In genomic region chr15:100464895-100465294, GRCh38 we compare ENCODE assay signal across 24 cellular contexts.
DNase-seq lines count a peak whose midpoint lies in the region; ATAC-seq and TF ChIP-seq lines count a peak whose summit lies in the region.
"Had no signal": no experiment of that assay in that cellular context is flagged by ENCODE, and none has a peak within 500 bp of the region (broad histone marks: within the 10 kb centered on the region; RNA-seq: fewer than 3 reads in every experiment).

No MANE protein-coding gene starts in this region.

- H3K36me3 ChIP-seq in SK-N-SH (replicated peaks in 1 of 2; ENCODE audit: control insufficient read depth in 1 of 2, insufficient read depth in 2 of 2, low read length in 1 of 2) (no peaks in the 10 kb centered on the region), gastrocnemius medialis (no peaks in the 10 kb centered on the region)
- H3K36me3 ChIP-seq: left ventricle myocardium inferior, prostate gland, tibial nerve had no signal

- H3K27ac ChIP-seq in SK-N-SH (ENCODE audit: low read depth in 2 of 2, low read length in 1 of 2) (no peak overlapping the region), gastrocnemius medialis (no peak overlapping the region)
- H3K27ac ChIP-seq: left ventricle myocardium inferior, prostate gland, tibial nerve had no signal

- no peak overlapping the region for H3K9ac ChIP-seq in SK-N-SH

- no peaks in the 10 kb centered on the region for H3K27me3 ChIP-seq in SK-N-SH (ENCODE audit: insufficient read depth)
- no peaks in the 10 kb centered on the region for H3K27me3 ChIP-seq in gastrocnemius medialis
- H3K27me3 ChIP-seq: tibial nerve had no signal

- POLR2A ChIA-PET in SK-N-SH (lab: Yijun Ruan, JAX) = no interaction called here

- CTCF ChIA-PET in SK-N-SH (lab: Yijun Ruan, JAX) = interaction anchor here (1.2 kb wide), 1 partner anchor 115 kb away, joined by 3 read pairs; no protein-coding TSS in a partner anchor

- H3K27ac Mint-ChIP-seq in stimulated activated naive CD8-positive, alpha-beta T cell treated with anti-CD3 and anti-CD28 coated beads, Interleukin-15, amount 100 ng/mL, for 72 hours = peak overlapping the region in 1 of 2 donors; percentile 10
- H3K27ac Mint-ChIP-seq in natural killer cell = no peak overlapping the region
- H3K27ac Mint-ChIP-seq: activated naive CD4-positive, alpha-beta T cell treated with anti-CD3 and anti-CD28 coated beads, Interleukin-2, amount 50 U/mL, for 72 hours; endodermal cell had no signal

- H3F3A ChIP-seq in SK-N-SH (replicated peaks; ENCODE audit: insufficient read depth) = no peaks in the 10 kb centered on the region

- TF ChIP-seq CTCF in natural killer cell (IDR thresholded peaks at IDR 0.05) (no peak), SK-N-SH (IDR thresholded peaks at IDR 0.05) (no peak), gastrocnemius medialis (IDR thresholded peaks at IDR 0.05 in 4 of 5, conservative IDR thresholded peaks at IDR 0.05 in 1 of 5) (no peak)

- TF ChIP-seq EP300 in SK-N-SH (IDR thresholded peaks at IDR 0.05; ENCODE audit: borderline replicate concordance in 1 of 2, low read depth in 1 of 2, low read length in 1 of 2) = no peak

- intact Hi-C loops in natural killer cell (cut with micrococcal nuclease) (no loop called here), gastrocnemius medialis (cut with DNase I; ENCODE audit: low total_unique reads) (no loop called here)

- in situ Hi-C loops in gastrocnemius medialis (cut with MboI; ENCODE audit: low sequenced_read_pairs in 4 of 4) = no loop called here

- H3K4me1 ChIP-seq in SK-N-SH (ENCODE audit: control insufficient read depth in 1 of 2, insufficient read depth in 2 of 2, low read depth in 1 of 2, low read length in 1 of 2) = no peaks in the 10 kb centered on the region; a peak in 1 of 4 replicates
- H3K4me1 ChIP-seq in gastrocnemius medialis = peaks cover 10 to 17% of the 10 kb centered on the region in 2 donors
- H3K4me1 ChIP-seq: left ventricle myocardium inferior, prostate gland had no signal

- no peak overlapping the region for H2AFZ ChIP-seq in SK-N-SH (ENCODE audit: low read depth)

- no peak for DNase-seq in stimulated activated naive CD8-positive, alpha-beta T cell treated with anti-CD3 and anti-CD28 coated beads, Interleukin-15, Interleukin-2, amounts not matched to agents 100 U/mL and 50 U/mL, for 24 hours
- no peak for DNase-seq in stimulated activated naive CD8-positive, alpha-beta T cell treated with anti-CD3 and anti-CD28 coated beads, Interleukin-15, amount 100 ng/mL, for 72 hours
- DNase-seq in Jurkat, Clone E6-1 (ENCODE audit: low read depth, low spot score) = peak; percentile 30
- DNase-seq in natural killer cell (no peak), SK-N-SH (no peak), gastrocnemius medialis (no peak)
- DNase-seq: activated CD4-positive, alpha-beta T cell treated with anti-CD3 and anti-CD28 coated beads, Interleukin-2, amount 50 U/mL, for 4 hours; activated T-cell treated with anti-CD3 and anti-CD28 coated beads for 4 hours; DMS79; endodermal cell; HCEC 1CT; head of caudate nucleus; Karpas-422; left ventricle myocardium inferior; NCI-H1092 treated with DMSO at 0.1 percent for 48 hours; NCI-H2081; Right ventricle myocardium superior; stimulated activated naive CD4-positive, alpha-beta T cell treated with Interleukin-2 at 50 U/mL for 16 hours; T-helper 1 cell had no signal

- ATAC-seq in stimulated activated naive CD8-positive, alpha-beta T cell treated with anti-CD3 and anti-CD28 coated beads, Interleukin-15, Interleukin-2, amounts not matched to agents 100 U/mL and 50 U/mL, for 24 hours = peak; percentile 32
- ATAC-seq in stimulated activated naive CD8-positive, alpha-beta T cell treated with anti-CD3 and anti-CD28 coated beads, Interleukin-15, amount 100 ng/mL, for 72 hours = no peak
- ATAC-seq in esophagus mucosa = peak; percentile 24
- ATAC-seq in natural killer cell = no peak
- ATAC-seq in gastrocnemius medialis = no peak

- no peaks in the 10 kb centered on the region for H3K9me3 Mint-ChIP-seq in stimulated activated naive CD8-positive, alpha-beta T cell treated with anti-CD3 and anti-CD28 coated beads, Interleukin-15, amount 100 ng/mL, for 72 hours
- peaks cover 0 to 3% of the 10 kb centered on the region in 2 donors for H3K9me3 Mint-ChIP-seq in natural killer cell
- H3K9me3 Mint-ChIP-seq: activated naive CD4-positive, alpha-beta T cell treated with anti-CD3 and anti-CD28 coated beads, Interleukin-2, amount 50 U/mL, for 72 hours; endodermal cell; neural crest cell had no signal

- H3K9me3 ChIP-seq in SK-N-SH (no peaks in the 10 kb centered on the region), gastrocnemius medialis (no peaks in the 10 kb centered on the region)
- H3K9me3 ChIP-seq: prostate gland had no signal

- peaks cover 12% of the 10 kb centered on the region for H3K4me1 Mint-ChIP-seq in stimulated activated naive CD8-positive, alpha-beta T cell treated with anti-CD3 and anti-CD28 coated beads, Interleukin-15, amount 100 ng/mL, for 72 hours
- no peaks in the 10 kb centered on the region for H3K4me1 Mint-ChIP-seq in natural killer cell
- H3K4me1 Mint-ChIP-seq: endodermal cell had no signal

- no peak overlapping the region for H3K4me3 Mint-ChIP-seq in stimulated activated naive CD8-positive, alpha-beta T cell treated with anti-CD3 and anti-CD28 coated beads, Interleukin-15, amount 100 ng/mL, for 72 hours
- no peak overlapping the region for H3K4me3 Mint-ChIP-seq in natural killer cell
- H3K4me3 Mint-ChIP-seq: endodermal cell, neural crest cell had no signal

- no peaks in the 10 kb centered on the region for H3K79me2 ChIP-seq in SK-N-SH (ENCODE audit: insufficient read depth)

- H3K27me3 Mint-ChIP-seq in stimulated activated naive CD8-positive, alpha-beta T cell treated with anti-CD3 and anti-CD28 coated beads, Interleukin-15, amount 100 ng/mL, for 72 hours = no peaks in the 10 kb centered on the region
- peaks cover 0 to 13% of the 10 kb centered on the region in 2 donors for H3K27me3 Mint-ChIP-seq in natural killer cell (ENCODE audit: low read depth in 2 of 2)

- no peak for TF ChIP-seq RAD21 in SK-N-SH (IDR thresholded peaks at IDR 0.05; ENCODE audit: low read length)

- WGBS in SK-N-SH (ENCODE audit: low lambda C conversion rate) = 8% methylated on average over 5 of the region's 5 CpGs

- H3K4me3 ChIP-seq in Jurkat, Clone E6-1 (ENCODE audit: low read length) = no peak overlapping the region
- no peak overlapping the region for H3K4me3 ChIP-seq in SK-N-SH (ENCODE audit: low read depth in 2 of 2, low read length in 1 of 2)
- H3K4me3 ChIP-seq in gastrocnemius medialis = no peak overlapping the region
- H3K4me3 ChIP-seq: left ventricle myocardium inferior, prostate gland, tibial nerve had no signal

- H3K4me2 ChIP-seq in SK-N-SH = no peak overlapping the region

- no peaks in the 10 kb centered on the region for H3K9me2 ChIP-seq in SK-N-SH

- no peaks in the 10 kb centered on the region for H3K36me3 Mint-ChIP-seq in natural killer cell

- H4K20me1 ChIP-seq in SK-N-SH (ENCODE audit: insufficient read depth) = no peaks in the 10 kb centered on the region

- no peak for TF ChIP-seq POLR2A in gastrocnemius medialis (IDR thresholded peaks at IDR 0.05)

TF ChIP-seq in SK-N-SH, 30 proteins besides CTCF, POLR2A, EP300 and RAD21:
- TF ChIP-seq, protein P1, sequence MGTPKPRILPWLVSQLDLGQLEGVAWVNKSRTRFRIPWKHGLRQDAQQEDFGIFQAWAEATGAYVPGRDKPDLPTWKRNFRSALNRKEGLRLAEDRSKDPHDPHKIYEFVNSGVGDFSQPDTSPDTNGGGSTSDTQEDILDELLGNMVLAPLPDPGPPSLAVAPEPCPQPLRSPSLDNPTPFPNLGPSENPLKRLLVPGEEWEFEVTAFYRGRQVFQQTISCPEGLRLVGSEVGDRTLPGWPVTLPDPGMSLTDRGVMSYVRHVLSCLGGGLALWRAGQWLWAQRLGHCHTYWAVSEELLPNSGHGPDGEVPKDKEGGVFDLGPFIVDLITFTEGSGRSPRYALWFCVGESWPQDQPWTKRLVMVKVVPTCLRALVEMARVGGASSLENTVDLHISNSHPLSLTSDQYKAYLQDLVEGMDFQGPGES (IDR thresholded peaks at IDR 0.05; ENCODE audit: low read depth, low read length) = no peak
- no peak for TF ChIP-seq GATA2 (CRISPR knock-in tag; IDR thresholded peaks at IDR 0.05)
- TF ChIP-seq JUND (IDR thresholded peaks at IDR 0.05) = no peak
- no peak for TF ChIP-seq CHD2 (IDR thresholded peaks at IDR 0.05; ENCODE audit: low read length, partially characterized antibody)
- TF ChIP-seq TCF12 (IDR thresholded peaks at IDR 0.05) = no peak
- TF ChIP-seq SIN3A (IDR thresholded peaks at IDR 0.05; ENCODE audit: borderline replicate concordance, low read depth, low read length) = no peak
- TF ChIP-seq TEAD4 (IDR thresholded peaks at IDR 0.05; ENCODE audit: borderline replicate concordance, insufficient read depth) = no peak
TF ChIP-seq in SK-N-SH: peak in this region for 0.

Comparison
In these comparisons a context has a peak if more than half of its experiments do, and no peak if none do; other contexts are left out.
1. ATAC-seq: peak in stimulated activated naive CD8-positive, alpha-beta T cell treated with anti-CD3 and anti-CD28 coated beads, Interleukin-15, Interleukin-2, amounts not matched to agents 100 U/mL and 50 U/mL, for 24 hours (single experiment) and esophagus mucosa (single experiment); none in stimulated activated naive CD8-positive, alpha-beta T cell treated with anti-CD3 and anti-CD28 coated beads, Interleukin-15, amount 100 ng/mL, for 72 hours (single experiment), natural killer cell (0 of 3) and gastrocnemius medialis (0 of 2).